In genomic region chr12:20483776-20484175, GRCh38 we compare ENCODE assay signal across 15 cellular contexts.
"Had no signal": no experiment of that assay in that cellular context is flagged by ENCODE, and none has a peak within 500 bp of the region (broad histone marks: within the 10 kb centered on the region; RNA-seq: fewer than 3 reads in every experiment).

No MANE protein-coding gene starts in this region.

- ATAC-seq: activated CD4-positive, alpha-beta T cell treated with anti-CD3 and anti-CD28 coated beads for 36 hours; activated CD8-positive, alpha-beta T cell treated with anti-CD3 and anti-CD28 coated beads for 36 hours; activated naive CD8-positive, alpha-beta T cell treated with anti-CD3 and anti-CD28 coated beads, Interleukin-2, amount 50 U/mL, for 24 hours; effector memory CD8-positive, alpha-beta T cell; natural killer cell; right lobe of liver; T-cell had no signal

- H3K4me1 Mint-ChIP-seq: activated CD4-positive, alpha-beta T cell treated with anti-CD3 and anti-CD28 coated beads for 36 hours; activated naive CD8-positive, alpha-beta T cell treated with anti-CD3 and anti-CD28 coated beads, Interleukin-2, amount 50 U/mL, for 24 hours; natural killer cell; T-cell had no signal

- H3K36me3 ChIP-seq: prostate gland, right lobe of liver, WERI-Rb-1 had no signal

- H3K36me3 Mint-ChIP-seq: natural killer cell, T-cell had no signal

- H3K27me3 ChIP-seq: right lobe of liver had no signal

- H3K27ac Mint-ChIP-seq: activated CD4-positive, alpha-beta T cell treated with anti-CD3 and anti-CD28 coated beads for 36 hours; activated CD8-positive, alpha-beta T cell treated with anti-CD3 and anti-CD28 coated beads for 36 hours; activated naive CD8-positive, alpha-beta T cell treated with anti-CD3 and anti-CD28 coated beads, Interleukin-2, amount 50 U/mL, for 24 hours; effector memory CD8-positive, alpha-beta T cell; natural killer cell; T-cell had no signal

- H3K27ac ChIP-seq: prostate gland, right lobe of liver, WERI-Rb-1 had no signal

- H3K4me3 Mint-ChIP-seq: activated CD4-positive, alpha-beta T cell treated with anti-CD3 and anti-CD28 coated beads for 36 hours; activated CD8-positive, alpha-beta T cell treated with anti-CD3 and anti-CD28 coated beads for 36 hours; activated naive CD8-positive, alpha-beta T cell treated with anti-CD3 and anti-CD28 coated beads, Interleukin-2, amount 50 U/mL, for 24 hours; effector memory CD8-positive, alpha-beta T cell; natural killer cell; T-cell had no signal

- H3K9me3 ChIP-seq: prostate gland, right lobe of liver had no signal

- H3K9me3 Mint-ChIP-seq: activated CD8-positive, alpha-beta T cell treated with anti-CD3 and anti-CD28 coated beads for 36 hours; activated naive CD8-positive, alpha-beta T cell treated with anti-CD3 and anti-CD28 coated beads, Interleukin-2, amount 50 U/mL, for 24 hours; effector memory CD8-positive, alpha-beta T cell; natural killer cell; T-cell had no signal

- H3K27me3 Mint-ChIP-seq: activated CD4-positive, alpha-beta T cell treated with anti-CD3 and anti-CD28 coated beads for 36 hours; activated naive CD8-positive, alpha-beta T cell treated with anti-CD3 and anti-CD28 coated beads, Interleukin-2, amount 50 U/mL, for 24 hours; effector memory CD8-positive, alpha-beta T cell had no signal

- H3K4me1 ChIP-seq: prostate gland, right lobe of liver had no signal

- DNase-seq: activated CD4-positive, alpha-beta T cell treated with anti-CD3 and anti-CD28 coated beads for 36 hours; activated CD8-positive, alpha-beta memory T cell treated with anti-CD3 and anti-CD28 coated beads, Interleukin-2, amount 50 U/mL, for 4 hours; activated CD8-positive, alpha-beta T cell treated with anti-CD3 and anti-CD28 coated beads for 36 hours; activated naive CD4-positive, alpha-beta T cell treated with Interleukin-2 at 50 U/mL for 16 hours; activated naive CD8-positive, alpha-beta T cell treated with anti-CD3 and anti-CD28 coated beads, Interleukin-2, amount 50 U/mL, for 24 hours; central memory CD4-positive, alpha-beta T cell; effector memory CD8-positive, alpha-beta T cell; foreskin melanocyte; head of caudate nucleus; natural killer cell; right lobe of liver; stimulated activated CD4-positive, alpha-beta T cell treated with anti-CD3 and anti-CD28 coated beads, Interleukin-2, amount 100 ng/mL, for 48 hours; T-cell; WERI-Rb-1 had no signal

- H3K4me3 ChIP-seq: prostate gland, right lobe of liver had no signal
